10 cellular contexts compared by ENCODE assay signal in genomic region chr2:218276986-218277755, GRCh38. TPM values are rescaled to one million over a fixed set of nuclear protein-coding genes. Genes with fewer than 3 reads are reported as not detected.
DNase-seq lines count a peak whose midpoint lies in the region; ATAC-seq and TF ChIP-seq lines count a peak whose summit lies in the region.
"Had no signal": no experiment of that assay in that cellular context is flagged by ENCODE, and none has a peak within 500 bp of the region (broad histone marks: within the 10 kb centered on the region; RNA-seq: fewer than 3 reads in every experiment).

No MANE protein-coding gene starts in this region.

- in situ Hi-C loops in T47D (cut with HindIII; ENCODE audit: low pct_unique_long_range_greater_than_20kb, low sequenced_read_pairs), result no loop called here

- H3K27me3 ChIP-seq in BJ (ENCODE audit: control insufficient read depth, insufficient read depth, low read length) (no peaks in the 10 kb centered on the region), neural progenitor cell (no peaks in the 10 kb centered on the region)

- intact Hi-C loops in natural killer cell (cut with micrococcal nuclease), result loop anchor here (10.0 kb wide), 1 partner anchor 578 kb away; the partner anchor contains the start of gene WNT6

- H3F3A ChIP-seq in neural progenitor cell (ENCODE audit: low read depth), result peaks cover 4% of the 10 kb centered on the region

- no peaks in the 10 kb centered on the region for H3K4me1 ChIP-seq in neural progenitor cell

- no peak for DNase-seq in BJ (ENCODE audit: low read depth)
- DNase-seq in HFF-Myc (ENCODE audit: extremely low read depth, low read depth), result no peak
- DNase-seq in T47D (ENCODE audit: low read depth in 1 of 2, low spot score in 1 of 2), result peak; percentile 37 to 66
- DNase-seq in natural killer cell, result no peak
- no peak for DNase-seq in occipital lobe (lab: John Stamatoyannopoulos, UW)
- DNase-seq in WTC11 (ENCODE audit: low spot score), result no peak
- DNase-seq in neural progenitor cell (ENCODE audit: low spot score), result no peak
- DNase-seq: NCI-H2081 treated with DMSO at 0.1 percent for 48 hours had no signal

- H3K27me3 Mint-ChIP-seq in natural killer cell (ENCODE audit: low read depth in 2 of 2) (no peaks in the 10 kb centered on the region), WTC11 (ENCODE audit: low read depth) (no peaks in the 10 kb centered on the region), neural progenitor cell (ENCODE audit: insufficient read depth, low read depth) (peaks cover 4% of the 10 kb centered on the region)

- no peak overlapping the region for H3K27ac ChIP-seq in neural progenitor cell

- CTCF ChIA-PET in BJ (lab: Yijun Ruan, JAX), result interaction anchor here (2.2 to 8.1 kb wide), 3 partner anchors 9 to 119 kb away, joined by 7 to 87 read pairs (median 31); partner anchors contain the start of gene CATIP
- CTCF ChIA-PET in WTC11 (lab: Charles Lee), result interaction anchor here (1.2 kb wide), 1 partner anchor 16 kb away, joined by 3 read pairs; no protein-coding TSS in a partner anchor

- ATAC-seq in natural killer cell (no peak), WTC11 (no peak), HG03108 (IDR thresholded peaks at IDR 0.05; ENCODE audit: unreplicated experiment) (no peak)

- H3K4me1 Mint-ChIP-seq in natural killer cell (peaks cover 15 to 38% of the 10 kb centered on the region in 2 donors), WTC11 (peaks cover 2% of the 10 kb centered on the region; the same call in 1 of the 2 replicates), neural progenitor cell (peaks cover 6% of the 10 kb centered on the region)

- H3K27ac Mint-ChIP-seq in natural killer cell (peak overlapping the region; percentile 53 to 80), WTC11 (no peak overlapping the region; the same call in 1 of the 2 replicates), neural progenitor cell (no peak overlapping the region)

- no peaks in the 10 kb centered on the region for H3K9me3 ChIP-seq in neural progenitor cell (ENCODE audit: low read depth)

- no peak overlapping the region for H3K4me2 ChIP-seq in neural progenitor cell

- TF ChIP-seq CTCF in BJ (IDR thresholded peaks at IDR 0.05; ENCODE audit: insufficient read depth, low read depth, low read length) (0 out of 2 replicates have a peak, but pooled peaks have one; percentile 11), HFF-Myc (IDR thresholded peaks at IDR 0.05; ENCODE audit: low read depth, low read length, missing control alignments) (peak; percentile 24), natural killer cell (IDR thresholded peaks at IDR 0.05) (no peak), WTC11 (IDR thresholded peaks at IDR 0.05) (no peak), neural progenitor cell (IDR thresholded peaks at IDR 0.05) (no peak)

- POLR2A ChIA-PET in BJ (lab: Charles Lee), result no interaction called here
- POLR2A ChIA-PET in WTC11 (lab: Charles Lee), result no interaction called here

- H3K9ac ChIP-seq in neural progenitor cell, result no peak overlapping the region

- H3K4me3 ChIP-seq in BJ (ENCODE audit: low read depth, low read length) (no peak overlapping the region), HFF-Myc (replicated peaks; ENCODE audit: low read depth, low read length) (no peak overlapping the region), neural progenitor cell (no peak overlapping the region)

- H3K36me3 Mint-ChIP-seq in natural killer cell (peaks cover 9% of the 10 kb centered on the region), WTC11 (peaks cover 23% of the 10 kb centered on the region), neural progenitor cell (peaks cover 4% of the 10 kb centered on the region)

- H3K4me3 Mint-ChIP-seq in natural killer cell (no peak overlapping the region), WTC11 (no peak overlapping the region), neural progenitor cell (no peak overlapping the region)

- no peaks in the 10 kb centered on the region for H3K9me3 Mint-ChIP-seq in natural killer cell
- no peaks in the 10 kb centered on the region for H3K9me3 Mint-ChIP-seq in WTC11
- H3K9me3 Mint-ChIP-seq in neural progenitor cell, result no peaks in the 10 kb centered on the region

- H2AFZ ChIP-seq in neural progenitor cell (replicated peaks), result no peak overlapping the region

- H3K79me2 ChIP-seq in neural progenitor cell (ENCODE audit: low read depth), result no peaks in the 10 kb centered on the region

- H4K20me1 ChIP-seq in neural progenitor cell (ENCODE audit: low read depth), result no peaks in the 10 kb centered on the region

- peaks cover 58% of the 10 kb centered on the region for H3K36me3 ChIP-seq in BJ (ENCODE audit: control insufficient read depth, insufficient read depth, low read length)
- no peaks in the 10 kb centered on the region for H3K36me3 ChIP-seq in neural progenitor cell

TF ChIP-seq in WTC11, 78 proteins besides CTCF, POLR2A, EP300 and RAD21:
- TF ChIP-seq USF1 (CRISPR knock-in tag; IDR thresholded peaks at IDR 0.05) (no peak), ZNF138 (CRISPR knock-in tag; conservative IDR thresholded peaks at IDR 0.05) (no peak), FOXP1 (CRISPR knock-in tag; IDR thresholded peaks at IDR 0.05; ENCODE audit: borderline replicate concordance) (no peak)

RNA-seq across cellular contexts. Expression of gene PNKD, which starts 6.9 kb away (rescaled TPM):
- 44.5 and 54.5 TPM in 2 replicates for polyA plus RNA-seq in BJ (2011; rRNA removed)
- 10.9 and 16.9 TPM in 2 replicates for polyA minus RNA-seq in BJ (2011; rRNA and poly(A)+ RNA removed)
- total RNA-seq in natural killer cell, result 10 to 100 TPM; 18.8 to 21.3 (median 18.9) TPM
- total RNA-seq in occipital lobe, result 18.2 TPM
- total RNA-seq in WTC11 (2021), result 45.0 to 49.8 TPM (median 45.8 TPM) in 3 replicates
- 13.5 and 31.1 TPM in 2 replicates for total RNA-seq in neural progenitor cell (ENCODE audit: low replicate concordance)

RNA-seq across cellular contexts. Expression of gene AAMP, which starts 7.2 kb away (rescaled TPM):
- polyA plus RNA-seq in BJ (2011; rRNA removed), result 65.1 and 84.9 TPM in 2 replicates
- polyA minus RNA-seq in BJ (2011; rRNA and poly(A)+ RNA removed), result 42.2 and 49.7 TPM in 2 replicates
- 10 to 100 TPM; 52.5 to 61.6 (median 60.0) TPM for total RNA-seq in natural killer cell
- 105 TPM for total RNA-seq in occipital lobe
- 113 to 125 TPM (median 115 TPM) in 3 replicates for total RNA-seq in WTC11 (2021)
- 90.4 and 151 TPM in 2 replicates for total RNA-seq in neural progenitor cell (ENCODE audit: low replicate concordance)

RNA-seq across cellular contexts. Expression of gene TMBIM1, which starts 15.1 kb away (rescaled TPM):
- polyA plus RNA-seq in BJ (2011; rRNA removed), result 116 and 206 TPM in 2 replicates
- polyA minus RNA-seq in BJ (2011; rRNA and poly(A)+ RNA removed), result 63.6 and 64.6 TPM in 2 replicates
- 100 to 1,000 TPM in 1 of 3 donors, 10 to 100 TPM in 2; 84.9 to 107 (median 95.1) TPM for total RNA-seq in natural killer cell
- total RNA-seq in occipital lobe, result 16.2 TPM
- 23.5 to 30.1 TPM (median 26.5 TPM) in 3 replicates for total RNA-seq in WTC11 (2021)
- total RNA-seq in neural progenitor cell (ENCODE audit: low replicate concordance), result 11.1 and 14.1 TPM in 2 replicates

RNA-seq across cellular contexts. Expression of gene GPBAR1, which starts 16.4 kb away (rescaled TPM):
- polyA plus RNA-seq in BJ (2011; rRNA removed), result 0.04 TPM in 1 of 2 replicates, not detected in the other
- 0.19 TPM in 1 of 2 replicates, not detected in the other for polyA minus RNA-seq in BJ (2011; rRNA and poly(A)+ RNA removed)
- total RNA-seq in natural killer cell (1 to 10 TPM; 1.4 to 3.3 (median 2.6) TPM), occipital lobe (not detected), WTC11 (2021) (0.20 to 0.39 TPM (median 0.25 TPM) in 3 replicates), neural progenitor cell (ENCODE audit: low replicate concordance) (0.09 TPM in 1 of 2 replicates, not detected in the other)
- total RNA-seq: dermis microvascular lymphatic vessel endothelial cell had no signal

Comparison
In these comparisons a context has a peak if more than half of its experiments do, and no peak if none do; other contexts are left out.
1. DNase-seq: peak in T47D (2 of 2); none in BJ (single experiment), HFF-Myc (single experiment), natural killer cell (single experiment), occipital lobe (single experiment), WTC11 (single experiment) and neural progenitor cell (single experiment).
2. CTCF ChIP-seq: peak in BJ (single experiment) and HFF-Myc (single experiment); none in natural killer cell (single experiment), WTC11 (single experiment) and neural progenitor cell (single experiment).
3. H3K27ac Mint-ChIP-seq: peak in natural killer cell (2 of 2); none in WTC11 (single experiment) and neural progenitor cell (single experiment).